In genomic region chr2:26562811-26563645, GRCh38 we compare ENCODE assay signal across 1 cellular context.
TF ChIP-seq lines count a peak whose summit lies in the region.

No MANE protein-coding gene starts in this region.

TF ChIP-seq in GM23338, 12 proteins besides CTCF, POLR2A, EP300 and RAD21 (continued from another document):
- no peak for TF ChIP-seq ZNF114 (CRISPR knock-in tag; IDR thresholded peaks at IDR 0.05)
- no peak for TF ChIP-seq CREB1 (CRISPR knock-in tag; IDR thresholded peaks at IDR 0.05; ENCODE audit: low read depth)
- TF ChIP-seq, protein P1, sequence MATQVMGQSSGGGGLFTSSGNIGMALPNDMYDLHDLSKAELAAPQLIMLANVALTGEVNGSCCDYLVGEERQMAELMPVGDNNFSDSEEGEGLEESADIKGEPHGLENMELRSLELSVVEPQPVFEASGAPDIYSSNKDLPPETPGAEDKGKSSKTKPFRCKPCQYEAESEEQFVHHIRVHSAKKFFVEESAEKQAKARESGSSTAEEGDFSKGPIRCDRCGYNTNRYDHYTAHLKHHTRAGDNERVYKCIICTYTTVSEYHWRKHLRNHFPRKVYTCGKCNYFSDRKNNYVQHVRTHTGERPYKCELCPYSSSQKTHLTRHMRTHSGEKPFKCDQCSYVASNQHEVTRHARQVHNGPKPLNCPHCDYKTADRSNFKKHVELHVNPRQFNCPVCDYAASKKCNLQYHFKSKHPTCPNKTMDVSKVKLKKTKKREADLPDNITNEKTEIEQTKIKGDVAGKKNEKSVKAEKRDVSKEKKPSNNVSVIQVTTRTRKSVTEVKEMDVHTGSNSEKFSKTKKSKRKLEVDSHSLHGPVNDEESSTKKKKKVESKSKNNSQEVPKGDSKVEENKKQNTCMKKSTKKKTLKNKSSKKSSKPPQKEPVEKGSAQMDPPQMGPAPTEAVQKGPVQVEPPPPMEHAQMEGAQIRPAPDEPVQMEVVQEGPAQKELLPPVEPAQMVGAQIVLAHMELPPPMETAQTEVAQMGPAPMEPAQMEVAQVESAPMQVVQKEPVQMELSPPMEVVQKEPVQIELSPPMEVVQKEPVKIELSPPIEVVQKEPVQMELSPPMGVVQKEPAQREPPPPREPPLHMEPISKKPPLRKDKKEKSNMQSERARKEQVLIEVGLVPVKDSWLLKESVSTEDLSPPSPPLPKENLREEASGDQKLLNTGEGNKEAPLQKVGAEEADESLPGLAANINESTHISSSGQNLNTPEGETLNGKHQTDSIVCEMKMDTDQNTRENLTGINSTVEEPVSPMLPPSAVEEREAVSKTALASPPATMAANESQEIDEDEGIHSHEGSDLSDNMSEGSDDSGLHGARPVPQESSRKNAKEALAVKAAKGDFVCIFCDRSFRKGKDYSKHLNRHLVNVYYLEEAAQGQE (IDR thresholded peaks at IDR 0.05; ENCODE audit: unreplicated experiment): no peak
